In the genomic region with DNA sequence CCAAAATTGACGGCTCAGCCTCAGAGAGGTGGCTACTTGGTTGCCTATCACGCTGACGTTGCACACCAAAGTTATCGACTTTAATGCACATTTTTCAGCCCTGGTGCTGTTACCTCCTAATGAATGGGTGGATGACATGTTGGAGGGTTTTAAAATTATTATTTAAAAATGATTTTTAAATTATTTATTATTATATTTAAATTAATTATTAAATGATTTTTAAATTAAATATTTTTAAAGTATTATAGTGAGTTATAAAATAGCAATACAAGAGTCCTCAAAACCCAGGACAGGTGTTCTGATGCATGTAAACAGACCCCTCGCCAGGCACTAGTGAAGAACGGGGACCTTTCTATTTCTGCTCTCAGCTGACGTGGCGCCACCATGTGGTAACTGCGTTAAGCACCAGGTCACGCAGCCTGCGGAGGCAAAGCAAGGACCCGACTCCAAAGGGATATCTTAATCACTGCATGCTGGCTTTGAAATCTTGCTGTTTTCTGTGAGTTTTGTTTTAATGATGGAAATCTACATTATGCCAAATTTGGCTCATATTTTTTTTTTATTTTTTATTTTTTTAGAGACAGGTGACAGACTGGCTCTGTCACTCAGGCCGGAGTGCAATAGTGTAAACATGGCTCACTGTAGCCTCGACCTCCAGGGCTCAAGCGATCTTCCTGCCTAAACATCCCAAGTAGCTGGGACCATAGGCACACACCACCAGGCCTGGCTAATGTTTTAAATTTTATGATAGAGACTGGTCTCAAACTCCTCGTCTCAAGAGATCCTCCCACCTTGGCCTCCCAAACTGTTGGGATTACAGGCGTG, we compare ENCODE assay signal across 8 cellular contexts. TPM values are rescaled to one million over a fixed set of nuclear protein-coding genes. Genes with fewer than 3 reads are reported as not detected.
DNase-seq lines count a peak whose midpoint lies in the region; ATAC-seq and TF ChIP-seq lines count a peak whose summit lies in the region.

No MANE protein-coding gene starts in this region.

- H3K9me3 ChIP-seq in AG04450 (ENCODE audit: control insufficient read depth, insufficient read depth, low read length) (no peaks in the 10 kb centered on the region), suprapubic skin (no peaks in the 10 kb centered on the region)

- POLR2A ChIA-PET in AG04450 (lab: Yijun Ruan, JAX), result interaction anchor here (0.6 kb wide), 1 partner anchor 1938 kb away, joined by 8 read pairs; a partner anchor contains a TSS

- H3K36me3 Mint-ChIP-seq in effector memory CD8-positive, alpha-beta T cell (ENCODE audit: insufficient read depth), result peaks cover 18% of the 10 kb centered on the region
- H3K36me3 Mint-ChIP-seq in mesothelial cell of epicardium, result peaks cover 12% of the 10 kb centered on the region

- TF ChIP-seq POLR2A in suprapubic skin (IDR thresholded peaks at IDR 0.05), result no peak

- no peak overlapping the region for H3K4me3 ChIP-seq in AG04450 (ENCODE audit: low read depth, low read length)
- H3K4me3 ChIP-seq in suprapubic skin, result no peak overlapping the region

- peak; percentile 84 for TF ChIP-seq CTCF in AG04450 (IDR thresholded peaks at IDR 0.05; ENCODE audit: low read depth, low read length)
- TF ChIP-seq CTCF in GM20000 (IDR thresholded peaks at IDR 0.05; ENCODE audit: extremely low read depth, missing control alignments), result peak; percentile 74
- TF ChIP-seq CTCF in mesothelial cell of epicardium (IDR thresholded peaks at IDR 0.05; ENCODE audit: unreplicated experiment), result peak; percentile 69
- TF ChIP-seq CTCF in suprapubic skin (IDR thresholded peaks at IDR 0.05), result peak; percentile 26 to 65

- no peaks in the 10 kb centered on the region for H3K4me1 Mint-ChIP-seq in effector memory CD8-positive, alpha-beta T cell (ENCODE audit: low read depth in 2 of 2)
- peaks cover 8% of the 10 kb centered on the region for H3K4me1 Mint-ChIP-seq in mesothelial cell of epicardium

- H3K27ac ChIP-seq in AG04450 (ENCODE audit: low read depth, low read length) (no peak overlapping the region), suprapubic skin (no peak overlapping the region)

- DNase-seq in AG04450 (ENCODE audit: low read depth, low spot score) (no peak), GM20000 (ENCODE audit: low spot score) (peak; percentile 79), NCI-H345 treated with DMSO at 0.1 percent for 48 hours (lab: John Stamatoyannopoulos, UW; ENCODE audit: unreplicated experiment) (peak; percentile 40), mesothelial cell of epicardium (ENCODE audit: low spot score in 2 of 2, unreplicated experiment in 2 of 2) (peak; percentile 42 to 61), suprapubic skin (ENCODE audit: low spot score in 2 of 2) (no peak)
- DNase-seq in activated CD4-positive, alpha-beta T cell treated with anti-CD3 and anti-CD28 coated beads for 48 hours, result peak; percentile 81
- DNase-seq in effector memory CD8-positive, alpha-beta T cell, result peak; percentile 29 to 46 (median 37)

- peak; percentile 60 for ATAC-seq in effector memory CD8-positive, alpha-beta T cell (replicated peaks)
- no peak for ATAC-seq in GM19324 (IDR thresholded peaks at IDR 0.05; ENCODE audit: low FRiP score, unreplicated experiment)

- no peaks in the 10 kb centered on the region for H3K27me3 Mint-ChIP-seq in effector memory CD8-positive, alpha-beta T cell
- H3K27me3 Mint-ChIP-seq in mesothelial cell of epicardium (ENCODE audit: low read depth), result no peaks in the 10 kb centered on the region

- H3K9me3 Mint-ChIP-seq in effector memory CD8-positive, alpha-beta T cell, result no peaks in the 10 kb centered on the region
- no peaks in the 10 kb centered on the region for H3K9me3 Mint-ChIP-seq in mesothelial cell of epicardium

- H3K27ac Mint-ChIP-seq in effector memory CD8-positive, alpha-beta T cell, result no peak overlapping the region
- no peak overlapping the region for H3K27ac Mint-ChIP-seq in mesothelial cell of epicardium

- CTCF ChIA-PET in AG04450 (lab: Charles Lee), result interaction anchor here (0.6 to 1.6 kb wide), 5 partner anchors 8 to 178 kb away, joined by 4 to 11 read pairs (median 6); no protein-coding TSS in a partner anchor

- H3K27me3 ChIP-seq in AG04450 (ENCODE audit: control insufficient read depth, insufficient read depth, low read length), result no peaks in the 10 kb centered on the region
- H3K27me3 ChIP-seq in suprapubic skin, result no peaks in the 10 kb centered on the region

- 67% methylated on average over 17 of the region's 17 CpGs for WGBS in suprapubic skin

- H3K4me1 ChIP-seq in suprapubic skin, result no peaks in the 10 kb centered on the region

- TF ChIP-seq EP300 in suprapubic skin (IDR thresholded peaks at IDR 0.05), result no peak

- H3K36me3 ChIP-seq in suprapubic skin, result peaks cover 29% of the 10 kb centered on the region

- no peak overlapping the region for H3K4me3 Mint-ChIP-seq in effector memory CD8-positive, alpha-beta T cell
- H3K4me3 Mint-ChIP-seq in mesothelial cell of epicardium, result no peak overlapping the region

RNA-seq across cellular contexts. Expression of a gene that starts 22.6 kb away (rescaled TPM):
- polyA plus RNA-seq in AG04450 (2011; rRNA removed), result 10.4 and 10.8 TPM in 2 replicates
- polyA minus RNA-seq in AG04450 (2011; rRNA and poly(A)+ RNA removed), result 9.6 and 11.2 TPM in 2 replicates
- total RNA-seq in mesothelial cell of epicardium (23.0 to 23.8 TPM (median 23.5 TPM) in 3 replicates), suprapubic skin (10 to 100 TPM in 2 of 4 donors, 1 to 10 TPM in 2; 7.0 to 12.6 (median 9.7) TPM)

RNA-seq across cellular contexts. Expression of a gene that starts 25.2 kb away (rescaled TPM):
- polyA plus RNA-seq in AG04450 (2011; rRNA removed), result 14.0 and 18.4 TPM in 2 replicates
- 22.3 and 31.3 TPM in 2 replicates for polyA minus RNA-seq in AG04450 (2011; rRNA and poly(A)+ RNA removed)
- total RNA-seq in mesothelial cell of epicardium, result 24.5 to 28.7 TPM (median 24.7 TPM) in 3 replicates
- total RNA-seq in suprapubic skin, result 10 to 100 TPM; 17.2 to 24.8 (median 19.7) TPM

RNA-seq across cellular contexts. Expression of a gene that starts 25.5 kb away (rescaled TPM):
- not detected in 2 replicates for polyA plus RNA-seq in AG04450 (2011; rRNA removed)
- not detected in 2 replicates for polyA minus RNA-seq in AG04450 (2011; rRNA and poly(A)+ RNA removed)
- total RNA-seq in mesothelial cell of epicardium, result not detected in 3 replicates
- total RNA-seq in suprapubic skin, result not detected

RNA-seq across cellular contexts. Expression of a gene that starts 44.9 kb away (rescaled TPM):
- not detected in 2 replicates for polyA plus RNA-seq in AG04450 (2011; rRNA removed)
- polyA minus RNA-seq in AG04450 (2011; rRNA and poly(A)+ RNA removed), result not detected in 2 replicates
- total RNA-seq in mesothelial cell of epicardium, result not detected in 3 replicates
- not detected for total RNA-seq in suprapubic skin

Comparison
In these comparisons a context has a peak if more than half of its experiments do, and no peak if none do; other contexts are left out.
1. DNase-seq: peak in GM20000 (single experiment), NCI-H345 treated with DMSO at 0.1 percent for 48 hours (single experiment), activated CD4-positive, alpha-beta T cell treated with anti-CD3 and anti-CD28 coated beads for 48 hours (single experiment), effector memory CD8-positive, alpha-beta T cell (3 of 3) and mesothelial cell of epicardium (2 of 2); none in AG04450 (single experiment) and suprapubic skin (0 of 2).
2. Peak in every context shown above with its lines, with median percentiles within 50 percentile points of each other: CTCF ChIP-seq.